9 cellular contexts compared by ENCODE assay signal in the genomic region with DNA sequence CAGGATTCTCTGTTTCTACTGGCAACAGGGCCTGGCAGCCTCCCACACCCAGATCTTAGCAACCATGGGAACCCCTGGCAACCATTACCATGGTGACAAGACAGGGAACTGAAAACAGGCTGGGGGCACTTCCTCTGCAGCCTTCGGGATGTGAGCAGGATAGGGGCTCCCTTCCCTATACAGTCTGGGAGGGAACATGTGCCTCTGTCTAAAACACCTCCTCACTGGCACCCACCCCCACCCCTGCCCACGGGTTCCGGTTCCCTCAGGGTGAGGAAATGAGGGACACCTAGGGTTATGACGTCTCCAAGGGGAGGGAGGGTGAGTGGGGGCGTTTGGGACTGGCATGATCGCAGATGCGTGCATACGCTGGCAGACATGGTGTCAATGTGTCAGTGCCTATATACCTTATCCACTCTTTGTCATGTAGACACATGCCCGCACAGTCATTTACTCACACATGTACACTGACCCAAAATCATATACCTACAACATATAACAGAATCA. TPM values are rescaled to one million over a fixed set of nuclear protein-coding genes. Genes with fewer than 3 reads are reported as not detected.
DNase-seq lines count a peak whose midpoint lies in the region; ATAC-seq and TF ChIP-seq lines count a peak whose summit lies in the region.
"Had no signal": no experiment of that assay in that cellular context is flagged by ENCODE, and none has a peak within 500 bp of the region (broad histone marks: within the 10 kb centered on the region; RNA-seq: fewer than 3 reads in every experiment).

No MANE protein-coding gene starts in this region.

- peaks cover 27% of the 10 kb centered on the region for H3K27me3 Mint-ChIP-seq in type B pancreatic cell

- no peak for ATAC-seq in HG03354 (IDR thresholded peaks at IDR 0.05; ENCODE audit: poor library complexity, severe bottlenecking, unreplicated experiment)
- ATAC-seq in esophagus mucosa = no peak
- no peak for ATAC-seq in HG02763 (IDR thresholded peaks at IDR 0.05; ENCODE audit: unreplicated experiment)

- no peaks in the 10 kb centered on the region for H3K9me3 Mint-ChIP-seq in type B pancreatic cell

- DNase-seq in DMS153 treated with DMSO at 0.1 percent for 48 hours (lab: John Stamatoyannopoulos, UW; ENCODE audit: unreplicated experiment) (peak; percentile 48), NCI-H2029 (lab: John Stamatoyannopoulos, UW) (peak; percentile 16), hippocampal formation (lab: John Stamatoyannopoulos, UW) (peak; percentile 49 to 61), type B pancreatic cell (ENCODE audit: extremely low spot score, unreplicated experiment) (no peak)
- peak; percentile 67 for DNase-seq in activated T-cell treated with anti-CD3 and anti-CD28 coated beads, Interleukin-2, amount 50 U/mL, for 1 hour

- peaks cover 31% of the 10 kb centered on the region for H3K4me1 Mint-ChIP-seq in type B pancreatic cell (ENCODE audit: unreplicated experiment)

- H3K36me3 Mint-ChIP-seq in type B pancreatic cell = no peaks in the 10 kb centered on the region

- H3K27ac Mint-ChIP-seq in type B pancreatic cell = no peak overlapping the region

- TF ChIP-seq CTCF in type B pancreatic cell (conservative IDR thresholded peaks at IDR 0.05) = no peak

- peak overlapping the region; percentile 50 for H3K4me3 Mint-ChIP-seq in type B pancreatic cell

RNA-seq across cellular contexts. Expression of gene DNAJB5, which starts 3.0 kb away (rescaled TPM):
- total RNA-seq in type B pancreatic cell (ENCODE audit: low replicate concordance) (4.8 and 12.2 TPM in 2 replicates), esophagus mucosa (3.4 TPM)

RNA-seq across cellular contexts. Expression of gene PHF24, which starts 28.5 kb away (rescaled TPM):
- 0.19 and 0.88 TPM in 2 replicates for total RNA-seq in type B pancreatic cell (ENCODE audit: low replicate concordance)
- 0.48 TPM for total RNA-seq in esophagus mucosa
- total RNA-seq: pulmonary artery endothelial cell had no signal
